ENCODE assay signal across 27 cellular contexts in genomic region chr2:105538840-105539239, GRCh38.
"Had no signal": no experiment of that assay in that cellular context is flagged by ENCODE, and none has a peak within 500 bp of the region (broad histone marks: within the 10 kb centered on the region; RNA-seq: fewer than 3 reads in every experiment).

No MANE protein-coding gene starts in this region.

- H3K36me3 Mint-ChIP-seq: activated CD4-positive, alpha-beta memory T cell treated with anti-CD3 and anti-CD28 coated beads for 36 hours; activated CD8-positive, alpha-beta memory T cell treated with anti-CD3 and anti-CD28 coated beads, Interleukin-2, amount 10 ng/mL, durations not matched to agents 7 days and 5 days; activated naive CD4-positive, alpha-beta T cell treated with anti-CD3 and anti-CD28 coated beads, Interleukin-2, amount 10 ng/mL, durations not matched to agents 7 days and 5 days; activated naive CD4-positive, alpha-beta T cell treated with anti-CD3 and anti-CD28 coated beads, Interleukin-2, amount 50 U/mL, for 72 hours; activated naive CD8-positive, alpha-beta T cell treated with anti-CD3 and anti-CD28 coated beads, Interleukin-2, amount 10 ng/mL, durations not matched to agents 7 days and 5 days; brain had no signal

- H3K27ac Mint-ChIP-seq: activated CD4-positive, alpha-beta memory T cell treated with anti-CD3 and anti-CD28 coated beads for 36 hours; activated CD4-positive, alpha-beta T cell treated with anti-CD3 and anti-CD28 coated beads for 36 hours; activated CD4-positive, alpha-beta T cell treated with anti-CD3 and anti-CD28 coated beads, Interleukin-2, amount 10 ng/mL, durations not matched to agents 24 days and 14 days; activated CD8-positive, alpha-beta memory T cell treated with anti-CD3 and anti-CD28 coated beads, Interleukin-2, amount 10 ng/mL, durations not matched to agents 7 days and 5 days; activated CD8-positive, alpha-beta T cell treated with anti-CD3 and anti-CD28 coated beads, Interleukin-2, amount 10 ng/mL, durations not matched to agents 7 days and 5 days; activated naive CD4-positive, alpha-beta T cell treated with anti-CD3 and anti-CD28 coated beads, Interleukin-2, amount 10 ng/mL, durations not matched to agents 7 days and 5 days; activated naive CD4-positive, alpha-beta T cell treated with anti-CD3 and anti-CD28 coated beads, Interleukin-2, amount 50 U/mL, for 72 hours; activated naive CD8-positive, alpha-beta T cell treated with anti-CD3 and anti-CD28 coated beads, Interleukin-2, amount 10 ng/mL, durations not matched to agents 7 days and 5 days; activated T-helper 1 cell treated with anti-CD3 and anti-CD28 coated beads, Interleukin-12 subunit alpha, Interleukin-12 subunit beta, Interleukin-2, Interleukin-4 antibody, amounts not matched to agents 30 ng/mL and 10 ng/mL and 1 ng/mL, durations not matched to agents 14 hours and 24 hours and 36 hours; activated T-helper 2 cell treated with anti-CD3 and anti-CD28 coated beads, Interferon-gamma antibody, Interleukin-2, Interleukin-4, amounts not matched to agents 10 μg/mL and 5 μg/mL and 100 μg/mL, durations not matched to agents 14 hours and 24 hours and 36 hours; brain had no signal

- H3K27ac ChIP-seq: ascending aorta, cardiac muscle cell, colonic mucosa had no signal

- H3K4me1 Mint-ChIP-seq: activated CD4-positive, alpha-beta T cell treated with anti-CD3 and anti-CD28 coated beads for 36 hours; activated naive CD8-positive, alpha-beta T cell treated with anti-CD3 and anti-CD28 coated beads, Interleukin-2, amount 10 ng/mL, durations not matched to agents 7 days and 5 days; brain had no signal

- H3K4me3 Mint-ChIP-seq: activated CD4-positive, alpha-beta memory T cell treated with anti-CD3 and anti-CD28 coated beads for 36 hours; activated CD4-positive, alpha-beta T cell treated with anti-CD3 and anti-CD28 coated beads for 36 hours; activated CD4-positive, alpha-beta T cell treated with anti-CD3 and anti-CD28 coated beads, Interleukin-2, amount 10 ng/mL, durations not matched to agents 24 days and 14 days; activated CD8-positive, alpha-beta memory T cell treated with anti-CD3 and anti-CD28 coated beads, Interleukin-2, amount 10 ng/mL, durations not matched to agents 7 days and 5 days; activated CD8-positive, alpha-beta T cell treated with anti-CD3 and anti-CD28 coated beads, Interleukin-2, amount 10 ng/mL, durations not matched to agents 7 days and 5 days; activated naive CD4-positive, alpha-beta T cell treated with anti-CD3 and anti-CD28 coated beads, Interleukin-2, amount 10 ng/mL, durations not matched to agents 7 days and 5 days; activated naive CD8-positive, alpha-beta T cell treated with anti-CD3 and anti-CD28 coated beads, Interleukin-2, amount 10 ng/mL, durations not matched to agents 7 days and 5 days; activated T-helper 1 cell treated with anti-CD3 and anti-CD28 coated beads, Interleukin-12 subunit alpha, Interleukin-12 subunit beta, Interleukin-2, Interleukin-4 antibody, amounts not matched to agents 30 ng/mL and 10 ng/mL and 1 ng/mL, durations not matched to agents 14 hours and 24 hours and 36 hours; brain had no signal

- H3K9me3 Mint-ChIP-seq: activated CD4-positive, alpha-beta memory T cell treated with anti-CD3 and anti-CD28 coated beads for 36 hours; activated CD4-positive, alpha-beta T cell treated with anti-CD3 and anti-CD28 coated beads, Interleukin-2, amount 10 ng/mL, durations not matched to agents 24 days and 14 days; activated naive CD4-positive, alpha-beta T cell treated with anti-CD3 and anti-CD28 coated beads, Interleukin-2, amount 10 ng/mL, durations not matched to agents 7 days and 5 days; activated naive CD4-positive, alpha-beta T cell treated with anti-CD3 and anti-CD28 coated beads, Interleukin-2, amount 50 U/mL, for 72 hours; activated T-helper 1 cell treated with anti-CD3 and anti-CD28 coated beads, Interleukin-12 subunit alpha, Interleukin-12 subunit beta, Interleukin-2, Interleukin-4 antibody, amounts not matched to agents 30 ng/mL and 10 ng/mL and 1 ng/mL, durations not matched to agents 14 hours and 24 hours and 36 hours; activated T-helper 2 cell treated with anti-CD3 and anti-CD28 coated beads, Interferon-gamma antibody, Interleukin-2, Interleukin-4, amounts not matched to agents 10 μg/mL and 5 μg/mL and 100 μg/mL, durations not matched to agents 14 hours and 24 hours and 36 hours had no signal

- H3K4me1 ChIP-seq: ascending aorta, breast epithelium, colonic mucosa had no signal

- H3K4me3 ChIP-seq: ascending aorta, breast epithelium, cardiac muscle cell, colonic mucosa had no signal

- DNase-seq: activated CD4-positive, alpha-beta memory T cell treated with anti-CD3 and anti-CD28 coated beads for 36 hours; activated CD4-positive, alpha-beta T cell treated with anti-CD3 and anti-CD28 coated beads for 36 hours; activated CD4-positive, alpha-beta T cell treated with anti-CD3 and anti-CD28 coated beads, Interleukin-2, amount 10 ng/mL, durations not matched to agents 24 days and 14 days; activated CD4-positive, CD25-positive, alpha-beta regulatory T cell; activated CD4-positive, CD25-positive, alpha-beta regulatory T cell treated with anti-CD3 and anti-CD28 coated beads, Interleukin-2, amount 50 U/mL, for 72 hours; activated CD8-positive, alpha-beta memory T cell treated with anti-CD3 and anti-CD28 coated beads, Interleukin-2, amount 10 ng/mL, durations not matched to agents 7 days and 5 days; activated CD8-positive, alpha-beta memory T cell treated with anti-CD3 and anti-CD28 coated beads, Interleukin-2, amount 50 U/mL, for 4 hours; activated CD8-positive, alpha-beta T cell treated with anti-CD3 and anti-CD28 coated beads, Interleukin-2, amount 10 ng/mL, durations not matched to agents 7 days and 5 days; activated effector memory CD4-positive, alpha-beta T cell treated with anti-CD3 and anti-CD28 coated beads, Interleukin-2, amount 50 U/mL, for 16 hours; activated naive CD4-positive, alpha-beta T cell; activated naive CD4-positive, alpha-beta T cell treated with anti-CD3 and anti-CD28 coated beads, Interleukin-2, amount 10 ng/mL, durations not matched to agents 7 days and 5 days; activated naive CD8-positive, alpha-beta T cell treated with anti-CD3 and anti-CD28 coated beads, Interleukin-2, amount 10 ng/mL, durations not matched to agents 7 days and 5 days; activated T-cell treated with anti-CD3 and anti-CD28 coated beads, Interleukin-2, amount 50 U/mL, for 1 hour; activated T-cell treated with anti-CD3 and anti-CD28 coated beads, Interleukin-2, amount 50 U/mL, for 48 hours; central memory CD4-positive, alpha-beta T cell; cerebellar nuclear complex; colonic mucosa; effector CD8-positive, alpha-beta T cell; foreskin fibroblast; T-helper 2 cell had no signal

- ATAC-seq: activated CD4-positive, alpha-beta T cell treated with anti-CD3 and anti-CD28 coated beads for 36 hours; activated CD8-positive, alpha-beta memory T cell treated with anti-CD3 and anti-CD28 coated beads, Interleukin-2, amount 10 ng/mL, durations not matched to agents 7 days and 5 days; activated CD8-positive, alpha-beta T cell treated with anti-CD3 and anti-CD28 coated beads, Interleukin-2, amount 10 ng/mL, durations not matched to agents 7 days and 5 days; activated naive CD4-positive, alpha-beta T cell treated with anti-CD3 and anti-CD28 coated beads, Interleukin-2, amount 50 U/mL, for 72 hours had no signal

- H3K9me3 ChIP-seq: ascending aorta, breast epithelium, colonic mucosa had no signal

- H3K27me3 ChIP-seq: ascending aorta, breast epithelium, cardiac muscle cell, colonic mucosa had no signal

- H3K36me3 ChIP-seq: ascending aorta, breast epithelium, cardiac muscle cell, colonic mucosa had no signal
